1 cellular context compared by ENCODE assay signal in genomic region chr15:71278989-71279756, GRCh38.
TF ChIP-seq lines count a peak whose summit lies in the region.

No MANE protein-coding gene starts in this region.

TF ChIP-seq in SK-N-SH, 30 proteins besides CTCF, POLR2A, EP300 and RAD21 (continued from another document):
- TF ChIP-seq USF1 (IDR thresholded peaks at IDR 0.05; ENCODE audit: borderline replicate concordance, low read depth) = peak; percentile 92
- TF ChIP-seq JUND (IDR thresholded peaks at IDR 0.05) = peak; percentile 64
- peak; percentile 56; the same call in 1 of the 2 replicates for TF ChIP-seq YY1 (IDR thresholded peaks at IDR 0.05; ENCODE audit: low read depth)
- no peak for TF ChIP-seq RCOR1 (IDR thresholded peaks at IDR 0.05; ENCODE audit: low read length)
- TF ChIP-seq TCF12 (IDR thresholded peaks at IDR 0.05) = peak; percentile 79
- TF ChIP-seq ELF1 (IDR thresholded peaks at IDR 0.05) = no peak
- peak; percentile 80; the same call in 1 of the 2 replicates for TF ChIP-seq FOXM1 (IDR thresholded peaks at IDR 0.05; ENCODE audit: low read depth)
- peak; percentile 54; the same call in 1 of the 2 replicates for TF ChIP-seq USF2 (IDR thresholded peaks at IDR 0.05; ENCODE audit: borderline replicate concordance, low read depth, low read length)
TF ChIP-seq in SK-N-SH: peak in this region for 13.
